27 cellular contexts compared by ENCODE assay signal in the genomic region with DNA sequence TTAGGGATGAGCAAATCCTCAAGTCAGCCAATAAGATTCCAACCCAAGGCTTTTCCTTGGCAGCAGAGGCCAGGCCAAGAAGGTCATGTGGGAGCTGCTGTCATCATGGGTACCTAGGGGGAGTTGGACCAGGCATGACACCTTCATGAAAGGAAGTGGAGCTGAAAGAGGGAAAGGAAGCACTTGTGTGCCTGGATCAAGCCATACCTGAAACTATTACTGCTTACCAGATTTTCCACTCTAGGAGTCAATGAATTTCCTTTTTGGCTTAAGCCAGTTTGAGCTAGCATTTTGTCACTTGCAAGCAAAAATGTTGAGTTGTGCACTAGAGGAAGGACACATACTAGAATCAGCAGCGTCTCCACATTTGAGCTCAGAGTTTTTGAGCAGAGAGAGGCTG. TPM values are rescaled to one million over a fixed set of nuclear protein-coding genes. Genes with fewer than 3 reads are reported as not detected.
"Had no signal": no experiment of that assay in that cellular context is flagged by ENCODE, and none has a peak within 500 bp of the region (broad histone marks: within the 10 kb centered on the region; RNA-seq: fewer than 3 reads in every experiment).

No MANE protein-coding gene starts in this region.

- H3K9me3 Mint-ChIP-seq: immature natural killer cell; naive thymus-derived CD4-positive, alpha-beta T cell; natural killer cell treated with Interleukin-12 subunit alpha and Interleukin-12 subunit beta and Interleukin-15 and Interleukin-18, amount 100 ng/mL, for 72 hours; stimulated activated memory B cell treated with anti-CD40 and anti-IgM and Interleukin-4, amounts not matched to agents 10 μg/mL and 1 μg/mL and 100 μg/mL, for 72 hours had no signal

- H3K27ac ChIP-seq: left lung, pancreas, prostate gland, sigmoid colon, spleen, stomach, testis, thyroid gland, transverse colon, upper lobe of left lung, vagina had no signal

- H3K4me3 ChIP-seq: left lung, lung, mucosa of descending colon, pancreas, prostate gland, sigmoid colon, spleen, stomach, testis, thyroid gland, transverse colon, upper lobe of left lung, vagina had no signal

- H3K27me3 ChIP-seq: left lung, pancreas, sigmoid colon, spleen, stomach, testis, thyroid gland, transverse colon, upper lobe of left lung, vagina had no signal

- H3K27ac Mint-ChIP-seq: immature natural killer cell; naive thymus-derived CD4-positive, alpha-beta T cell; natural killer cell treated with Interleukin-12 subunit alpha and Interleukin-12 subunit beta and Interleukin-15 and Interleukin-18, amount 100 ng/mL, for 72 hours; stimulated activated memory B cell treated with anti-CD40 and anti-IgM and Interleukin-4, amounts not matched to agents 10 μg/mL and 1 μg/mL and 100 μg/mL, for 72 hours had no signal

- H3K36me3 ChIP-seq: left lung, pancreas, prostate gland, sigmoid colon, spleen, stomach, thyroid gland, transverse colon, upper lobe of left lung, vagina had no signal

- H3K9me3 ChIP-seq: left lung, mucosa of descending colon, pancreas, prostate gland, sigmoid colon, spleen, stomach, testis, thyroid gland, transverse colon, upper lobe of left lung, vagina had no signal

- H3K4me3 Mint-ChIP-seq: immature natural killer cell; naive thymus-derived CD4-positive, alpha-beta T cell; natural killer cell treated with Interleukin-12 subunit alpha and Interleukin-12 subunit beta and Interleukin-15 and Interleukin-18, amount 100 ng/mL, for 72 hours; stimulated activated memory B cell treated with anti-CD40 and anti-IgM and Interleukin-4, amounts not matched to agents 10 μg/mL and 1 μg/mL and 100 μg/mL, for 72 hours had no signal

- H3K36me3 Mint-ChIP-seq: immature natural killer cell; naive thymus-derived CD4-positive, alpha-beta T cell; natural killer cell treated with Interleukin-12 subunit alpha and Interleukin-12 subunit beta and Interleukin-15 and Interleukin-18, amount 100 ng/mL, for 72 hours; stimulated activated memory B cell treated with anti-CD40 and anti-IgM and Interleukin-4, amounts not matched to agents 10 μg/mL and 1 μg/mL and 100 μg/mL, for 72 hours had no signal

- H3K4me1 ChIP-seq: left lung, prostate gland, sigmoid colon, thyroid gland, vagina had no signal

- H3K4me1 Mint-ChIP-seq: stimulated activated memory B cell treated with anti-CD40 and anti-IgM and Interleukin-4, amounts not matched to agents 10 μg/mL and 1 μg/mL and 100 μg/mL, for 72 hours had no signal

- DNase-seq: hypothalamus; immature natural killer cell; left colon; left lung; midbrain; mucosa of descending colon; naive thymus-derived CD4-positive, alpha-beta T cell; pancreas; retina; sigmoid colon; small intestine; spleen; stimulated activated CD4-positive, alpha-beta T cell treated with anti-CD3 and anti-CD28 coated beads, Interleukin-4, amount 100 ng/mL, for 4 hours; stimulated activated CD8-positive, alpha-beta memory T cell treated with anti-CD3 and anti-CD28 coated beads, Interleukin-4, amount 100 ng/mL, for 48 hours; stimulated activated naive CD8-positive, alpha-beta T cell treated with anti-CD3 and anti-CD28 coated beads, Interleukin-15, Interleukin-2, amounts not matched to agents 100 U/mL and 50 U/mL, for 24 hours; stomach; testis; thyroid gland; transverse colon; upper lobe of left lung had no signal

- ATAC-seq: left colon; left lung; mucosa of descending colon; naive thymus-derived CD4-positive, alpha-beta T cell; natural killer cell treated with Interleukin-12 subunit alpha and Interleukin-12 subunit beta and Interleukin-15 and Interleukin-18, amount 100 ng/mL, for 72 hours; right cardiac atrium; stimulated activated memory B cell treated with anti-CD40 and anti-IgM and Interleukin-4, amounts not matched to agents 10 μg/mL and 1 μg/mL and 100 μg/mL, for 72 hours; stimulated activated naive CD8-positive, alpha-beta T cell treated with anti-CD3 and anti-CD28 coated beads, Interleukin-15, Interleukin-2, amounts not matched to agents 100 U/mL and 50 U/mL, for 24 hours had no signal

RNA-seq across cellular contexts. Expression of a gene that starts 14.5 kb away (rescaled TPM):
- total RNA-seq: myocyte; natural killer cell treated with Interleukin-12 subunit alpha and Interleukin-12 subunit beta and Interleukin-15 and Interleukin-18, amount 100 ng/mL, for 72 hours had no signal
- polyA plus RNA-seq: immature natural killer cell; naive thymus-derived CD4-positive, alpha-beta T cell had no signal
